In the genomic region with DNA sequence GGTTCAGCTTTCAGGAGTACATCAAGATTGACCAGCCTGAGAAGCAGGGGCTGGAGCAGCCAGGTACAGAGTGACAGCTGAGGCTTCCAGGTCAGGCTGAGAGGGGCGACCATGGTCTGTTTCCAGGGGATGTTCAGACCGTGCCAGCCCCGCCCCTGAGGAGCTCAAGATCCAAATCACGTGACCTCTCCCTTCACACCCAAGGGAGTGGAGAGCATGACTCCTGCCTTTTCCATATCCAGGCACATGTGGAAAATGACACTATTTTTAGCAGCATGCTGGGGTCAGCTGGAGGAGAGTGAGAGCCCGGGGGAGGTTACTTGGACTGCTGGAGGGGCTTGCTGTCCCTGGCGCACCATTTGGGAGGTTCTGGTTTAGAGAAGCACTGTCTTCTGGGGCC, we compare ENCODE assay signal across 19 cellular contexts.
A peak's percentile ranks its signal among the peaks of the same experiment; 100 is the strongest.
DNase-seq lines count a peak whose midpoint lies in the region; TF ChIP-seq lines count a peak whose summit lies in the region.
"Had no signal": no experiment of that assay in that cellular context is flagged by ENCODE, and none has a peak within 500 bp of the region (broad histone marks: within the 10 kb centered on the region; RNA-seq: fewer than 3 reads in every experiment).

No MANE protein-coding gene starts in this region.

- peak overlapping the region; percentile 88 for H3K27ac Mint-ChIP-seq in T-helper 1 cell treated with Interleukin-12 subunit alpha and Interleukin-12 subunit beta and Interleukin-4 antibody, amounts not matched to agents 30 μg/mL and 1 μg/mL, for 36 hours
- no peak overlapping the region for H3K27ac Mint-ChIP-seq in CD14-positive monocyte
- H3K27ac Mint-ChIP-seq: nephron had no signal

- no peak for TF ChIP-seq CTCF in fibroblast of the aortic adventitia (IDR thresholded peaks at IDR 0.05; ENCODE audit: insufficient read depth, low read length)
- TF ChIP-seq CTCF in neutrophil (IDR thresholded peaks at IDR 0.05): no peak
- TF ChIP-seq CTCF in CD14-positive monocyte (IDR thresholded peaks at IDR 0.05): no peak

- H3K4me3 Mint-ChIP-seq in T-helper 1 cell treated with Interleukin-12 subunit alpha and Interleukin-12 subunit beta and Interleukin-4 antibody, amounts not matched to agents 30 μg/mL and 1 μg/mL, for 36 hours: peak overlapping the region; percentile 92
- peak overlapping the region in 1 of 2 donors; percentile 15 for H3K4me3 Mint-ChIP-seq in CD14-positive monocyte
- H3K4me3 Mint-ChIP-seq: nephron had no signal

- H3K27me3 ChIP-seq in neutrophil: no peaks in the 10 kb centered on the region

- H3K9me3 Mint-ChIP-seq in T-helper 1 cell treated with Interleukin-12 subunit alpha and Interleukin-12 subunit beta and Interleukin-4 antibody, amounts not matched to agents 30 μg/mL and 1 μg/mL, for 36 hours: no peaks in the 10 kb centered on the region
- H3K9me3 Mint-ChIP-seq in CD14-positive monocyte: peaks cover 0 to 2% (median 0%) of the 10 kb centered on the region in 7 donors

- no peaks in the 10 kb centered on the region for H3K9me3 ChIP-seq in neutrophil
- H3K9me3 ChIP-seq: gastroesophageal sphincter, sigmoid colon had no signal

- peaks cover 11 to 39% of the 10 kb centered on the region in 2 experiments for H3K4me1 ChIP-seq in neutrophil (ENCODE audit: control insufficient read depth in 1 of 2, insufficient read depth in 1 of 2, low read depth in 1 of 2, low read length in 1 of 2)
- H3K4me1 ChIP-seq: sigmoid colon had no signal

- peaks cover 39% of the 10 kb centered on the region for H3K4me1 Mint-ChIP-seq in T-helper 1 cell treated with Interleukin-12 subunit alpha and Interleukin-12 subunit beta and Interleukin-4 antibody, amounts not matched to agents 30 μg/mL and 1 μg/mL, for 36 hours (ENCODE audit: low read depth)
- peaks cover 21% of the 10 kb centered on the region for H3K4me1 Mint-ChIP-seq in CD14-positive monocyte

- peak overlapping the region; percentile 77 for H3K27ac ChIP-seq in neutrophil
- H3K27ac ChIP-seq: C4-2B, gastroesophageal sphincter, sigmoid colon had no signal

- H3K4me3 ChIP-seq in fibroblast of the aortic adventitia (ENCODE audit: low read depth, low read length) (no peak overlapping the region), neutrophil (ENCODE audit: low read depth in 1 of 2, low read length in 1 of 2) (peak overlapping the region in 1 of 2 experiments; percentile 48)
- H3K4me3 ChIP-seq: coronary artery, gastroesophageal sphincter, lung, sigmoid colon had no signal

- peaks cover 3% of the 10 kb centered on the region for H3K27me3 Mint-ChIP-seq in T-helper 1 cell treated with Interleukin-12 subunit alpha and Interleukin-12 subunit beta and Interleukin-4 antibody, amounts not matched to agents 30 μg/mL and 1 μg/mL, for 36 hours (ENCODE audit: low read depth)
- peaks cover 12 to 39% (median 12%) of the 10 kb centered on the region in 3 donors for H3K27me3 Mint-ChIP-seq in CD14-positive monocyte (ENCODE audit: low read depth in 3 of 3)

- H3K36me3 ChIP-seq in neutrophil: peaks cover 15% of the 10 kb centered on the region
- H3K36me3 ChIP-seq: gastroesophageal sphincter, sigmoid colon had no signal

- intact Hi-C loops in CD14-positive monocyte (cut with micrococcal nuclease): no loop called here

- peaks cover 20% of the 10 kb centered on the region for H3K36me3 Mint-ChIP-seq in T-helper 1 cell treated with Interleukin-12 subunit alpha and Interleukin-12 subunit beta and Interleukin-4 antibody, amounts not matched to agents 30 μg/mL and 1 μg/mL, for 36 hours (ENCODE audit: low read depth)
- H3K36me3 Mint-ChIP-seq in CD14-positive monocyte: no peaks in the 10 kb centered on the region

- DNase-seq in T-helper 1 cell (no peak), EH (ENCODE audit: low read depth) (peak; percentile 38), fibroblast of the aortic adventitia (ENCODE audit: low read depth) (peak; percentile 31), CD14-positive monocyte (ENCODE audit: low spot score) (no peak), DMS53 (lab: John Stamatoyannopoulos, UW) (no peak), GM19240 (ENCODE audit: insufficient read length, low spot score) (no peak)
- DNase-seq: 8988T; activated CD8-positive, alpha-beta memory T cell treated with anti-CD3 and anti-CD28 coated beads for 24 hours; activated effector memory CD4-positive, alpha-beta T cell treated with anti-CD3 and anti-CD28 coated beads, Interleukin-2, amount 50 U/mL, for 16 hours; NCI-H1930; sigmoid colon; trophoblast cell had no signal

Comparison
In these comparisons a context has a peak if more than half of its experiments do, and no peak if none do; other contexts are left out.
1. DNase-seq: peak in EH (single experiment) and fibroblast of the aortic adventitia (single experiment); none in T-helper 1 cell (0 of 5), CD14-positive monocyte (single experiment), DMS53 (single experiment) and GM19240 (single experiment).